In the genomic region with DNA sequence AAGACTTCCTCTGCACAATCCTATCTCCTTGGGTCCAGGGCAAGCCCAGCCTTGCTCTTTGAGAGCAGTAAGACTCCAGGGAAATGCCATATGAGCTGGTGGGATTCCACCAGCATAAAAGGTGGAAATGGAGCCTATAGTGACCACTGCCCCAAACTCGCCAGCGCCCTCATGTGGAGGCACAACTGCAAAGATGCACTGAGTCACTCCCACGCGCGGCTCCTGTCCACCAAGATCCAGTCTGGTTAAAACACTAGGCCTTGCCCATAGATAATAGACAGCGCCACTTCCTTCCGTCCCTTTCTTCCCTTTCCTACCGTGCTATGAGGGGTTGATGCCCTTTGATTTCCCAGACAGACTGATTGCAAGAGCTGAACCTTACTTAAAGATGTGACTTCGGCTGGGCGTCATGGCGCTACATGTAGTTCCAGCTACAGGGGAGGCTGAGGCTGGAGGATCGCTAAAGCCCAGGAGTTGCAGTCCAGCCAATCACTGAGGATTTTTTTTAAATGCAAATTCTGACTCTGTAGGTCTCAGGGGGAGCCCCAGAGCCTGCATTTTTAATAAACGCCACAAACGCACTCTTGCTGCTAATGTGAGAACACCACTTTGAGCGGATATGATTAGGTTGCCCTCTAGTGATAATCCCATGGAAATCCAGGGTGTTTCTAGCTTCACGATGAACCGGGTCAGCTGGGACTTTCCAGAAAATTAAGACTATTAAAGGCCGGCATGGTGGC, we compare ENCODE assay signal across 8 cellular contexts.
DNase-seq lines count a peak whose midpoint lies in the region; ATAC-seq, FAIRE-seq and TF ChIP-seq lines count a peak whose summit lies in the region.

No MANE protein-coding gene starts in this region.

- no peak overlapping the region for H3K4me3 Mint-ChIP-seq in HFFc6
- no peak overlapping the region for H3K4me3 Mint-ChIP-seq in glutamatergic neuron (ENCODE audit: unreplicated experiment)
- no peak overlapping the region for H3K4me3 Mint-ChIP-seq in stimulated activated memory B cell treated with anti-CD40 and anti-IgM and Interleukin-4, amounts not matched to agents 10 μg/mL and 1 μg/mL and 100 μg/mL, for 72 hours

- ATAC-seq in SK-N-SH treated with all-trans-retinoic acid at 6 μM for 48 hours (peak; percentile 84), GM19467 (IDR thresholded peaks at IDR 0.05; ENCODE audit: unreplicated experiment) (no peak)
- no peak for ATAC-seq in stimulated activated memory B cell treated with anti-CD40 and anti-IgM and Interleukin-4, amounts not matched to agents 10 μg/mL and 1 μg/mL and 100 μg/mL, for 72 hours

- peaks cover 8% of the 10 kb centered on the region for H3K27me3 Mint-ChIP-seq in HFFc6 (ENCODE audit: insufficient read depth)
- peaks cover 5% of the 10 kb centered on the region for H3K27me3 Mint-ChIP-seq in glutamatergic neuron (ENCODE audit: unreplicated experiment)
- H3K27me3 Mint-ChIP-seq in stimulated activated memory B cell treated with anti-CD40 and anti-IgM and Interleukin-4, amounts not matched to agents 10 μg/mL and 1 μg/mL and 100 μg/mL, for 72 hours = peaks cover 33% of the 10 kb centered on the region

- no peak for DNase-seq in D721Med (ENCODE audit: insufficient read length, low spot score)
- DNase-seq in HFFc6 = peak; percentile 61
- peak; percentile 16 for DNase-seq in glutamatergic neuron
- peak; percentile 2 to 5 for DNase-seq in stimulated activated CD8-positive, alpha-beta memory T cell treated with anti-CD3 and anti-CD28 coated beads, Interleukin-2, amount 100 ng/mL, for 48 hours (ENCODE audit: low read depth in 2 of 2)
- no peak for DNase-seq in epidermal melanocyte (ENCODE audit: insufficient read length, low spot score)

- no peak for FAIRE-seq in D721Med (lab: Jason Lieb, UNC)

- TF ChIP-seq CTCF in D721Med (IDR thresholded peaks at IDR 0.05; ENCODE audit: insufficient read depth, missing control alignments) (peak; percentile 34), HFFc6 (IDR thresholded peaks at IDR 0.05) (peak; percentile 65; the same call in 1 of the 2 replicates), glutamatergic neuron (IDR thresholded peaks at IDR 0.05; ENCODE audit: partially characterized antibody, unreplicated experiment) (peak; percentile 30)

- H3K9me3 Mint-ChIP-seq in HFFc6 = no peaks in the 10 kb centered on the region
- no peaks in the 10 kb centered on the region for H3K9me3 Mint-ChIP-seq in glutamatergic neuron (ENCODE audit: unreplicated experiment)
- no peaks in the 10 kb centered on the region for H3K9me3 Mint-ChIP-seq in stimulated activated memory B cell treated with anti-CD40 and anti-IgM and Interleukin-4, amounts not matched to agents 10 μg/mL and 1 μg/mL and 100 μg/mL, for 72 hours

- H3K4me1 Mint-ChIP-seq in HFFc6 (ENCODE audit: low read depth) = peaks cover 20% of the 10 kb centered on the region
- peaks cover 4% of the 10 kb centered on the region for H3K4me1 Mint-ChIP-seq in glutamatergic neuron (ENCODE audit: low read depth, unreplicated experiment)
- peaks cover 5% of the 10 kb centered on the region for H3K4me1 Mint-ChIP-seq in stimulated activated memory B cell treated with anti-CD40 and anti-IgM and Interleukin-4, amounts not matched to agents 10 μg/mL and 1 μg/mL and 100 μg/mL, for 72 hours

- H3K27ac Mint-ChIP-seq in HFFc6 = no peak overlapping the region
- no peak overlapping the region for H3K27ac Mint-ChIP-seq in glutamatergic neuron (ENCODE audit: unreplicated experiment)
- H3K27ac Mint-ChIP-seq in stimulated activated memory B cell treated with anti-CD40 and anti-IgM and Interleukin-4, amounts not matched to agents 10 μg/mL and 1 μg/mL and 100 μg/mL, for 72 hours = no peak overlapping the region

- H3K36me3 Mint-ChIP-seq in HFFc6 (ENCODE audit: low read depth) (no peaks in the 10 kb centered on the region), glutamatergic neuron (ENCODE audit: unreplicated experiment) (peaks cover 5% of the 10 kb centered on the region)
- H3K36me3 Mint-ChIP-seq in stimulated activated memory B cell treated with anti-CD40 and anti-IgM and Interleukin-4, amounts not matched to agents 10 μg/mL and 1 μg/mL and 100 μg/mL, for 72 hours = no peaks in the 10 kb centered on the region

TF ChIP-seq in SK-N-SH treated with all-trans-retinoic acid at 6 μM for 48 hours, 23 proteins besides CTCF, POLR2A, EP300 and RAD21 (continues in another document):
- no peak for TF ChIP-seq ZNF8 (CRISPR knock-in tag; IDR thresholded peaks at IDR 0.05)
- TF ChIP-seq RARB (CRISPR knock-in tag; IDR thresholded peaks at IDR 0.05) = no peak
- TF ChIP-seq, protein P1, sequence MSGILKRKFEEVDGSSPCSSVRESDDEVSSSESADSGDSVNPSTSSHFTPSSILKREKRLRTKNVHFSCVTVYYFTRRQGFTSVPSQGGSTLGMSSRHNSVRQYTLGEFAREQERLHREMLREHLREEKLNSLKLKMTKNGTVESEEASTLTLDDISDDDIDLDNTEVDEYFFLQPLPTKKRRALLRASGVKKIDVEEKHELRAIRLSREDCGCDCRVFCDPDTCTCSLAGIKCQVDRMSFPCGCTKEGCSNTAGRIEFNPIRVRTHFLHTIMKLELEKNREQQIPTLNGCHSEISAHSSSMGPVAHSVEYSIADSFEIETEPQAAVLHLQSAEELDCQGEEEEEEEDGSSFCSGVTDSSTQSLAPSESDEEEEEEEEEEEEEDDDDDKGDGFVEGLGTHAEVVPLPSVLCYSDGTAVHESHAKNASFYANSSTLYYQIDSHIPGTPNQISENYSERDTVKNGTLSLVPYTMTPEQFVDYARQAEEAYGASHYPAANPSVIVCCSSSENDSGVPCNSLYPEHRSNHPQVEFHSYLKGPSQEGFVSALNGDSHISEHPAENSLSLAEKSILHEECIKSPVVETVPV (CRISPR knock-in tag; IDR thresholded peaks at IDR 0.05) = no peak
- no peak for TF ChIP-seq ZNF565 (CRISPR knock-in tag; conservative IDR thresholded peaks at IDR 0.05; ENCODE audit: low read depth)
- TF ChIP-seq TCF4 (CRISPR knock-in tag; IDR thresholded peaks at IDR 0.05; ENCODE audit: borderline replicate concordance) = no peak
- no peak for TF ChIP-seq GLIS3 (CRISPR knock-in tag; IDR thresholded peaks at IDR 0.05)
- no peak for TF ChIP-seq ESRRG (CRISPR knock-in tag; IDR thresholded peaks at IDR 0.05)
- TF ChIP-seq, protein P2, sequence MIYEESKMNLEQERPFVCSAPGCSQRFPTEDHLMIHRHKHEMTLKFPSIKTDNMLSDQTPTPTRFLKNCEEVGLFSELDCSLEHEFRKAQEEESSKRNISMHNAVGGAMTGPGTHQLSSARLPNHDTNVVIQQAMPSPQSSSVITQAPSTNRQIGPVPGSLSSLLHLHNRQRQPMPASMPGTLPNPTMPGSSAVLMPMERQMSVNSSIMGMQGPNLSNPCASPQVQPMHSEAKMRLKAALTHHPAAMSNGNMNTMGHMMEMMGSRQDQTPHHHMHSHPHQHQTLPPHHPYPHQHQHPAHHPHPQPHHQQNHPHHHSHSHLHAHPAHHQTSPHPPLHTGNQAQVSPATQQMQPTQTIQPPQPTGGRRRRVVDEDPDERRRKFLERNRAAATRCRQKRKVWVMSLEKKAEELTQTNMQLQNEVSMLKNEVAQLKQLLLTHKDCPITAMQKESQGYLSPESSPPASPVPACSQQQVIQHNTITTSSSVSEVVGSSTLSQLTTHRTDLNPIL (CRISPR knock-in tag; IDR thresholded peaks at IDR 0.05; ENCODE audit: low read depth) = no peak
- no peak for TF ChIP-seq POU6F1 (CRISPR knock-in tag; IDR thresholded peaks at IDR 0.05; ENCODE audit: borderline replicate concordance, low read depth)
- TF ChIP-seq TOX (CRISPR knock-in tag; IDR thresholded peaks at IDR 0.05; ENCODE audit: borderline replicate concordance) = no peak
- no peak for TF ChIP-seq ISL1 (CRISPR knock-in tag; IDR thresholded peaks at IDR 0.05)
- no peak for TF ChIP-seq BACH2 (CRISPR knock-in tag; IDR thresholded peaks at IDR 0.05; ENCODE audit: borderline replicate concordance)
- no peak for TF ChIP-seq OSR1 (CRISPR knock-in tag; IDR thresholded peaks at IDR 0.05)
- TF ChIP-seq PPARA (CRISPR knock-in tag; IDR thresholded peaks at IDR 0.05; ENCODE audit: borderline replicate concordance) = no peak
- TF ChIP-seq ZNF70 (CRISPR knock-in tag; IDR thresholded peaks at IDR 0.05) = no peak
- no peak for TF ChIP-seq ZFP3 (CRISPR knock-in tag; IDR thresholded peaks at IDR 0.05)
- TF ChIP-seq ARNTL (CRISPR knock-in tag; IDR thresholded peaks at IDR 0.05; ENCODE audit: borderline replicate concordance, low read depth) = no peak

Comparison
In these comparisons a context has a peak if more than half of its experiments do, and no peak if none do; other contexts are left out.
1. DNase-seq: peak in HFFc6 (single experiment), glutamatergic neuron (single experiment) and stimulated activated CD8-positive, alpha-beta memory T cell treated with anti-CD3 and anti-CD28 coated beads, Interleukin-2, amount 100 ng/mL, for 48 hours (2 of 2); none in D721Med (single experiment) and epidermal melanocyte (single experiment).
2. Peak in every context shown above with its lines, with median percentiles within 50 percentile points of each other: CTCF ChIP-seq.